Comparison of ENCODE assay signal across 10 cellular contexts in genomic region chr20:10863337-10864060, GRCh38.
A peak's percentile ranks its signal among the peaks of the same experiment; 100 is the strongest.
DNase-seq lines count a peak whose midpoint lies in the region; ATAC-seq and TF ChIP-seq lines count a peak whose summit lies in the region.
"Had no signal": no experiment of that assay in that cellular context is flagged by ENCODE, and none has a peak within 500 bp of the region (broad histone marks: within the 10 kb centered on the region; RNA-seq: fewer than 3 reads in every experiment).

No MANE protein-coding gene starts in this region.

- peak; percentile 71 for DNase-seq in HCEC 1CT
- peak; percentile 34 to 59 (median 47) for DNase-seq in body of pancreas
- peak in 2 of 3 donors; percentile 36 to 49 for DNase-seq in right cardiac atrium
- no peak for DNase-seq in stomach
- no peak for DNase-seq in SIG-M5 (lab: John Stamatoyannopoulos, UW)
- DNase-seq in naive thymus-derived CD8-positive, alpha-beta T cell: no peak
- no peak for DNase-seq in DMS114 treated with DMSO at 0.1 percent for 48 hours (lab: John Stamatoyannopoulos, UW; ENCODE audit: unreplicated experiment)
- DNase-seq: activated CD4-positive, alpha-beta T cell treated with anti-CD3 and anti-CD28 coated beads for 36 hours; natural killer cell had no signal

- H3K36me3 ChIP-seq in body of pancreas (replicated peaks in 1 of 2; ENCODE audit: insufficient read depth in 1 of 2, low read depth in 2 of 2): no peaks in the 10 kb centered on the region
- no peaks in the 10 kb centered on the region for H3K36me3 ChIP-seq in stomach

- WGBS in body of pancreas, 2 donors: 48 to 54% methylated on average over 6 of the region's 6 CpGs
- 33% methylated on average over 6 of the region's 6 CpGs for WGBS in right cardiac atrium
- 30 to 41% (median 37%) methylated on average over 5 to 6 of the region's 6 CpGs for WGBS in stomach, 5 donors

- no peak for TF ChIP-seq EP300 in stomach (IDR thresholded peaks at IDR 0.05)

- H3K27ac Mint-ChIP-seq in naive thymus-derived CD8-positive, alpha-beta T cell: no peak overlapping the region
- H3K27ac Mint-ChIP-seq: activated CD4-positive, alpha-beta T cell treated with anti-CD3 and anti-CD28 coated beads for 36 hours; natural killer cell had no signal

- H3K36me3 Mint-ChIP-seq in naive thymus-derived CD8-positive, alpha-beta T cell: no peaks in the 10 kb centered on the region
- H3K36me3 Mint-ChIP-seq: natural killer cell had no signal

- H3K27ac ChIP-seq in body of pancreas: peak overlapping the region in 3 of 4 donors; percentile 59 to 66 (median 65)
- peak overlapping the region; percentile 1 for H3K27ac ChIP-seq in right cardiac atrium (ENCODE audit: low read length)
- peak overlapping the region; percentile 30 to 79 (median 78) for H3K27ac ChIP-seq in stomach

- intact Hi-C loops in body of pancreas (cut with DNase I): no loop called here
- intact Hi-C loops in right cardiac atrium (cut with DNase I): loop anchor here in 1 of 4 donors (10.0 kb wide), 1 partner anchor 189 kb away; the partner anchor contains the start of gene JAG1
- intact Hi-C loops in stomach (cut with DNase I; ENCODE audit: low total_unique reads): no loop called here

- TF ChIP-seq POLR2A in body of pancreas (IDR thresholded peaks at IDR 0.05): no peak
- TF ChIP-seq POLR2A in stomach (IDR thresholded peaks at IDR 0.05): no peak

- H3K4me3 ChIP-seq in body of pancreas (no peak overlapping the region), right cardiac atrium (ENCODE audit: low read length) (no peak overlapping the region), stomach (no peak overlapping the region)

- peaks cover 49% of the 10 kb centered on the region for H3K4me1 ChIP-seq in body of pancreas
- peaks cover 3% of the 10 kb centered on the region for H3K4me1 ChIP-seq in right cardiac atrium (ENCODE audit: control insufficient read depth, insufficient read depth, low read length)
- H3K4me1 ChIP-seq in stomach: peaks cover 19 to 48% (median 33%) of the 10 kb centered on the region in 4 donors

- H3K27me3 Mint-ChIP-seq in naive thymus-derived CD8-positive, alpha-beta T cell: peaks cover 0 to 6% (median 2%) of the 10 kb centered on the region in 5 donors
- H3K27me3 Mint-ChIP-seq: activated CD4-positive, alpha-beta T cell treated with anti-CD3 and anti-CD28 coated beads for 36 hours had no signal

- H3K4me3 Mint-ChIP-seq in naive thymus-derived CD8-positive, alpha-beta T cell: no peak overlapping the region
- H3K4me3 Mint-ChIP-seq: activated CD4-positive, alpha-beta T cell treated with anti-CD3 and anti-CD28 coated beads for 36 hours; natural killer cell had no signal

- H3K9me3 Mint-ChIP-seq in naive thymus-derived CD8-positive, alpha-beta T cell: peaks cover 0 to 9% (median 0%) of the 10 kb centered on the region in 9 donors

- no peaks in the 10 kb centered on the region for H3K4me1 Mint-ChIP-seq in naive thymus-derived CD8-positive, alpha-beta T cell
- H3K4me1 Mint-ChIP-seq: activated CD4-positive, alpha-beta T cell treated with anti-CD3 and anti-CD28 coated beads for 36 hours; natural killer cell had no signal

- no peaks in the 10 kb centered on the region for H3K27me3 ChIP-seq in body of pancreas
- no peaks in the 10 kb centered on the region for H3K27me3 ChIP-seq in right cardiac atrium (ENCODE audit: control insufficient read depth, insufficient read depth)
- no peaks in the 10 kb centered on the region for H3K27me3 ChIP-seq in stomach

- POLR2A ChIA-PET in naive thymus-derived CD8-positive, alpha-beta T cell (lab: Charles Lee): no interaction called here

- H3K9me3 ChIP-seq in body of pancreas (no peaks in the 10 kb centered on the region), right cardiac atrium (ENCODE audit: control insufficient read depth, low read length) (no peaks in the 10 kb centered on the region), stomach (no peaks in the 10 kb centered on the region)

- ATAC-seq in body of pancreas: peak; percentile 65
- ATAC-seq in right cardiac atrium: peak; percentile 81 to 84
- ATAC-seq in naive thymus-derived CD8-positive, alpha-beta T cell: no peak
- ATAC-seq in GM21717 (IDR thresholded peaks at IDR 0.05; ENCODE audit: unreplicated experiment): no peak
- ATAC-seq: activated CD4-positive, alpha-beta T cell treated with anti-CD3 and anti-CD28 coated beads for 36 hours; natural killer cell had no signal

- TF ChIP-seq CTCF in body of pancreas (IDR thresholded peaks at IDR 0.05) (no peak), stomach (IDR thresholded peaks at IDR 0.05) (no peak)

Comparison
In these comparisons a context has a peak if more than half of its experiments do, and no peak if none do; other contexts are left out.
1. DNase-seq: peak in HCEC 1CT (single experiment), body of pancreas (4 of 4) and right cardiac atrium (2 of 3); none in stomach (single experiment), SIG-M5 (single experiment), naive thymus-derived CD8-positive, alpha-beta T cell (0 of 10) and DMS114 treated with DMSO at 0.1 percent for 48 hours (single experiment).
2. ATAC-seq: peak in body of pancreas (single experiment) and right cardiac atrium (2 of 2); none in naive thymus-derived CD8-positive, alpha-beta T cell (0 of 2) and GM21717 (single experiment).
3. H3K27ac ChIP-seq: peak in every context shown above with its lines; median percentile 78 in stomach; 65 in body of pancreas; 1 in right cardiac atrium.